In the genomic region with DNA sequence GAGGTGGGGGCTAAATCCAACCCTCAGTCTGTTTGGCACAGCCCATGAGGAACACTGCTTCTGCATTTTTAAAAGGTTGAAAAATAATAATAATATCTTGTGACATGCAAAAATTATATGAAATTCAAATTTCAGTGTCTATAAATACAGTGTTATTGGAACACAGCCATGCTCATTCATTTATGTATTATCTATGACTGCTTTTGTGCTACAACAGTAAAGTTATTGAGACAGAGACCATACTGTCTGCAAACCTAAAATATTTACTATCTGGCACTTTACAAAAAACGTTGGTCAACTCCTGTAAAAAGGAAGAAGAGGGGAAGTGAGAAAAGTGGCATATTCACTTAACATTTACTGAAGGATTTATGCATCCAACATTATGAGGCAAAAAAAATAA, we compare ENCODE assay signal across 20 cellular contexts.
"Had no signal": no experiment of that assay in that cellular context is flagged by ENCODE, and none has a peak within 500 bp of the region (broad histone marks: within the 10 kb centered on the region; RNA-seq: fewer than 3 reads in every experiment).

No MANE protein-coding gene starts in this region.

- ATAC-seq: activated CD8-positive, alpha-beta T cell treated with anti-CD3 and anti-CD28 coated beads for 36 hours; activated naive CD8-positive, alpha-beta T cell treated with anti-CD3 and anti-CD28 coated beads, Interleukin-2, amount 50 U/mL, for 24 hours; left ventricle myocardium superior; naive thymus-derived CD8-positive, alpha-beta T cell had no signal

- H3K27ac ChIP-seq: brain microvascular endothelial cell, coronary artery, tibial nerve, uterus had no signal

- H3K9me3 ChIP-seq: tibial nerve, uterus had no signal

- H3K4me1 ChIP-seq: uterus had no signal

- H3K36me3 ChIP-seq: brain microvascular endothelial cell, uterus had no signal

- DNase-seq: activated CD4-positive, alpha-beta T cell treated with anti-CD3 and anti-CD28 coated beads for 48 hours; activated CD4-positive, CD25-positive, alpha-beta regulatory T cell; activated CD8-positive, alpha-beta T cell treated with anti-CD3 and anti-CD28 coated beads for 36 hours; activated naive CD4-positive, alpha-beta T cell treated with anti-CD3 and anti-CD28 coated beads for 36 hours; activated naive CD8-positive, alpha-beta T cell treated with anti-CD3 and anti-CD28 coated beads, Interleukin-2, amount 50 U/mL, for 24 hours; activated T-cell treated with anti-CD3 and anti-CD28 coated beads, Interleukin-2, amount 50 U/mL, for 1 hour; anterior cingulate cortex; brain microvascular endothelial cell; left ventricle myocardium superior; mesenchymal stem cell; naive thymus-derived CD8-positive, alpha-beta T cell; nucleus accumbens; posterior cingulate gyrus; retina; stimulated activated CD4-positive, alpha-beta T cell treated with anti-CD3 and anti-CD28 coated beads, Interleukin-1b, Interleukin-23, amount 100 ng/mL, for 48 hours; T-helper 1 cell; T-helper 9 cell; uterus had no signal

- H3K27me3 ChIP-seq: brain microvascular endothelial cell, tibial nerve, uterus had no signal

- H3K4me3 ChIP-seq: coronary artery, tibial nerve, uterus had no signal
